Comparison of ENCODE assay signal across 1 cellular context in the genomic region with DNA sequence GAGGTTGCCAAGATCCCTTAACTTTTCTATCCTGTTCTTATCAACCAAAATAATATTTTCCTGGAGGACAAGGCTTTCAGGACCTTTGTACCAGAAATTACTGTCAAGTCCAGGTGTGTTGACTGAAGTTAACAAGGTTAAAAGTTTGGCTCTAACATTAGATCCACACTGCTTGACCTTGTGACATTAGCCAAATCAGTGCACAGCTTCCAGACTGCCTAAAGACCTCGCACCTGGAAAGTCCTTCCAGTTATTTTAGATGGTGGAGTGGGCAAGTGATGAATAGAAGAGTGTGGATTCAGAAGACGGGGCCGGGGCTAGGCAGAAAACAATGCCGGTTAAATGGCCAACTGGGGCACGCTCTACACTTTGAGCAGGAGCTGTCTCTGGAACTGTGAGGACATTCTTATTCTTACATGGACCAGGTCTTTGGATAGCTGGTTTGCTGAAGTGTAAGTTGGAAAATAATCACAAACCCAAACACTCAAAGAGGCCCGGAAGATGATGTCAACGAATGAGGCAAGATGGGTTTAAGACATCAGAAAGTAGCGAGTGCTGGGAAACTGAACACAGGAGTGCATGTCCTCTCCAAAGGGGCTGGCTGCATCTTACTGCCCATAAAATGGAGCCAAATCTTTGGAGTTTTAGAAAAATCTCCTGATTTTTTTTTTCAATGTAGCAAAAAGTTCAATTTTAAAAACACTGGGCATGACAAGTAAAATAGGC.
TF ChIP-seq lines count a peak whose summit lies in the region.

No MANE protein-coding gene starts in this region.

TF ChIP-seq in HCT116, 20 proteins besides CTCF, POLR2A, EP300 and RAD21:
- TF ChIP-seq SRF (IDR thresholded peaks at IDR 0.05; ENCODE audit: low read depth) (no peak), SP1 (IDR thresholded peaks at IDR 0.05; ENCODE audit: low read depth) (no peak), SIN3A (IDR thresholded peaks at IDR 0.05; ENCODE audit: low read depth) (no peak), EZH2phosphoT487 (IDR thresholded peaks at IDR 0.05; ENCODE audit: borderline replicate concordance) (no peak), YY1 (IDR thresholded peaks at IDR 0.05; ENCODE audit: extremely low read depth, insufficient replicate concordance, low read depth, low read length) (no peak), ZNF274 (IDR thresholded peaks at IDR 0.05; ENCODE audit: low read depth, low read length) (no peak), FOSL1 (IDR thresholded peaks at IDR 0.05; ENCODE audit: low read depth) (no peak), TCF7L2 (IDR thresholded peaks at IDR 0.05; ENCODE audit: borderline replicate concordance, extremely low read depth, insufficient read depth, insufficient read length) (no peak), ELF1 (IDR thresholded peaks at IDR 0.05; ENCODE audit: borderline replicate concordance, low read depth) (no peak), ZFX (IDR thresholded peaks at IDR 0.05) (no peak), EZH2 (IDR thresholded peaks at IDR 0.05) (no peak), CBX3 (IDR thresholded peaks at IDR 0.05; ENCODE audit: low read depth) (no peak)
- TF ChIP-seq, protein P1, sequence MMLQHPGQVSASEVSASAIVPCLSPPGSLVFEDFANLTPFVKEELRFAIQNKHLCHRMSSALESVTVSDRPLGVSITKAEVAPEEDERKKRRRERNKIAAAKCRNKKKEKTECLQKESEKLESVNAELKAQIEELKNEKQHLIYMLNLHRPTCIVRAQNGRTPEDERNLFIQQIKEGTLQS (IDR thresholded peaks at IDR 0.05) = no peak
- TF ChIP-seq, protein P2, sequence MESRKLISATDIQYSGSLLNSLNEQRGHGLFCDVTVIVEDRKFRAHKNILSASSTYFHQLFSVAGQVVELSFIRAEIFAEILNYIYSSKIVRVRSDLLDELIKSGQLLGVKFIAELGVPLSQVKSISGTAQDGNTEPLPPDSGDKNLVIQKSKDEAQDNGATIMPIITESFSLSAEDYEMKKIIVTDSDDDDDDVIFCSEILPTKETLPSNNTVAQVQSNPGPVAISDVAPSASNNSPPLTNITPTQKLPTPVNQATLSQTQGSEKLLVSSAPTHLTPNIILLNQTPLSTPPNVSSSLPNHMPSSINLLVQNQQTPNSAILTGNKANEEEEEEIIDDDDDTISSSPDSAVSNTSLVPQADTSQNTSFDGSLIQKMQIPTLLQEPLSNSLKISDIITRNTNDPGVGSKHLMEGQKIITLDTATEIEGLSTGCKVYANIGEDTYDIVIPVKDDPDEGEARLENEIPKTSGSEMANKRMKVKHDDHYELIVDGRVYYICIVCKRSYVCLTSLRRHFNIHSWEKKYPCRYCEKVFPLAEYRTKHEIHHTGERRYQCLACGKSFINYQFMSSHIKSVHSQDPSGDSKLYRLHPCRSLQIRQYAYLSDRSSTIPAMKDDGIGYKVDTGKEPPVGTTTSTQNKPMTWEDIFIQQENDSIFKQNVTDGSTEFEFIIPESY (IDR thresholded peaks at IDR 0.05; ENCODE audit: extremely low read depth, insufficient replicate concordance, low read length) = no peak
- TF ChIP-seq, protein P3, sequence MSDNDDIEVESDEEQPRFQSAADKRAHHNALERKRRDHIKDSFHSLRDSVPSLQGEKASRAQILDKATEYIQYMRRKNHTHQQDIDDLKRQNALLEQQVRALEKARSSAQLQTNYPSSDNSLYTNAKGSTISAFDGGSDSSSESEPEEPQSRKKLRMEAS (IDR thresholded peaks at IDR 0.05) = no peak
- TF ChIP-seq, protein P4, sequence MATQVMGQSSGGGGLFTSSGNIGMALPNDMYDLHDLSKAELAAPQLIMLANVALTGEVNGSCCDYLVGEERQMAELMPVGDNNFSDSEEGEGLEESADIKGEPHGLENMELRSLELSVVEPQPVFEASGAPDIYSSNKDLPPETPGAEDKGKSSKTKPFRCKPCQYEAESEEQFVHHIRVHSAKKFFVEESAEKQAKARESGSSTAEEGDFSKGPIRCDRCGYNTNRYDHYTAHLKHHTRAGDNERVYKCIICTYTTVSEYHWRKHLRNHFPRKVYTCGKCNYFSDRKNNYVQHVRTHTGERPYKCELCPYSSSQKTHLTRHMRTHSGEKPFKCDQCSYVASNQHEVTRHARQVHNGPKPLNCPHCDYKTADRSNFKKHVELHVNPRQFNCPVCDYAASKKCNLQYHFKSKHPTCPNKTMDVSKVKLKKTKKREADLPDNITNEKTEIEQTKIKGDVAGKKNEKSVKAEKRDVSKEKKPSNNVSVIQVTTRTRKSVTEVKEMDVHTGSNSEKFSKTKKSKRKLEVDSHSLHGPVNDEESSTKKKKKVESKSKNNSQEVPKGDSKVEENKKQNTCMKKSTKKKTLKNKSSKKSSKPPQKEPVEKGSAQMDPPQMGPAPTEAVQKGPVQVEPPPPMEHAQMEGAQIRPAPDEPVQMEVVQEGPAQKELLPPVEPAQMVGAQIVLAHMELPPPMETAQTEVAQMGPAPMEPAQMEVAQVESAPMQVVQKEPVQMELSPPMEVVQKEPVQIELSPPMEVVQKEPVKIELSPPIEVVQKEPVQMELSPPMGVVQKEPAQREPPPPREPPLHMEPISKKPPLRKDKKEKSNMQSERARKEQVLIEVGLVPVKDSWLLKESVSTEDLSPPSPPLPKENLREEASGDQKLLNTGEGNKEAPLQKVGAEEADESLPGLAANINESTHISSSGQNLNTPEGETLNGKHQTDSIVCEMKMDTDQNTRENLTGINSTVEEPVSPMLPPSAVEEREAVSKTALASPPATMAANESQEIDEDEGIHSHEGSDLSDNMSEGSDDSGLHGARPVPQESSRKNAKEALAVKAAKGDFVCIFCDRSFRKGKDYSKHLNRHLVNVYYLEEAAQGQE (IDR thresholded peaks at IDR 0.05; ENCODE audit: low read depth) = no peak
